8 cellular contexts compared by ENCODE assay signal in genomic region chr6:168884646-168885086, GRCh38.
DNase-seq lines count a peak whose midpoint lies in the region; ATAC-seq and TF ChIP-seq lines count a peak whose summit lies in the region.

No MANE protein-coding gene starts in this region.

- H3K9me3 Mint-ChIP-seq in GM23338 = no peaks in the 10 kb centered on the region; the same call in 2 of the 3 replicates
- no peaks in the 10 kb centered on the region for H3K9me3 Mint-ChIP-seq in central memory CD8-positive, alpha-beta T cell

- H3K36me3 ChIP-seq in DND-41 (ENCODE audit: insufficient read depth, low read length) = no peaks in the 10 kb centered on the region
- no peaks in the 10 kb centered on the region for H3K36me3 ChIP-seq in GM23338 (ENCODE audit: insufficient read depth)

- ATAC-seq in DND-41 (ENCODE audit: insufficient read depth, low read depth) = 0 out of 3 replicates have a peak, but pooled peaks have one; percentile 17
- peak; percentile 96 for ATAC-seq in GM23338
- ATAC-seq in central memory CD8-positive, alpha-beta T cell (replicated peaks; ENCODE audit: extremely low read depth, poor library complexity, severe bottlenecking) = peak; percentile 80
- ATAC-seq in left lobe of liver = peak; percentile 94
- ATAC-seq in GM21825 (IDR thresholded peaks at IDR 0.05; ENCODE audit: unreplicated experiment) = no peak

- H3K4me1 Mint-ChIP-seq in GM23338 = peaks cover 7% of the 10 kb centered on the region; the same call in 1 of the 3 replicates
- H3K4me1 Mint-ChIP-seq in central memory CD8-positive, alpha-beta T cell = peaks cover 9% of the 10 kb centered on the region

- H3F3A ChIP-seq in GM23338 (replicated peaks; ENCODE audit: low read depth) = no peaks in the 10 kb centered on the region

- H3K9ac ChIP-seq in DND-41 (ENCODE audit: low read depth, low read length) = no peak overlapping the region

- H4K20me1 ChIP-seq in DND-41 (ENCODE audit: insufficient read depth, low read length) (no peaks in the 10 kb centered on the region), GM23338 (replicated peaks; ENCODE audit: insufficient read depth) (no peaks in the 10 kb centered on the region)

- no peak overlapping the region for H2AFZ ChIP-seq in DND-41 (ENCODE audit: low read depth, low read length)
- H2AFZ ChIP-seq in GM23338 = peak overlapping the region; percentile 90

- H3K36me3 Mint-ChIP-seq in GM23338 (ENCODE audit: low read depth) = no peaks in the 10 kb centered on the region; the same call in 2 of the 3 replicates
- H3K36me3 Mint-ChIP-seq in central memory CD8-positive, alpha-beta T cell (ENCODE audit: insufficient read depth) = peaks cover 4% of the 10 kb centered on the region

- H3K27me3 Mint-ChIP-seq in GM23338 (ENCODE audit: insufficient read depth, low read depth, poor library complexity) = peaks cover 14% of the 10 kb centered on the region
- H3K27me3 Mint-ChIP-seq in central memory CD8-positive, alpha-beta T cell = no peaks in the 10 kb centered on the region

- no peaks in the 10 kb centered on the region for H3K27me3 ChIP-seq in DND-41 (ENCODE audit: insufficient read depth, low read length, poor library complexity)
- H3K27me3 ChIP-seq in GM23338 (ENCODE audit: insufficient read depth) = peaks cover 5% of the 10 kb centered on the region; the same call in 1 of the 2 replicates

- H3K27ac ChIP-seq in DND-41 (ENCODE audit: low read length) = no peak overlapping the region
- H3K27ac ChIP-seq in GM23338 (ENCODE audit: low read depth) = no peak overlapping the region

- TF ChIP-seq CTCF in DND-41 (IDR thresholded peaks at IDR 0.05; ENCODE audit: borderline replicate concordance, extremely low read depth, low read length, poor library complexity, severe bottlenecking) (peak; percentile 68), GM23338 (conservative IDR thresholded peaks at IDR 0.05; ENCODE audit: low read depth in 2 of 2) (peak; percentile 76 to 89)

- H3K4me1 ChIP-seq in DND-41 (ENCODE audit: insufficient read depth, low read length) (no peaks in the 10 kb centered on the region), GM23338 (ENCODE audit: insufficient read depth) (no peaks in the 10 kb centered on the region)

- no peak overlapping the region for H3K4me2 ChIP-seq in DND-41 (ENCODE audit: insufficient read depth, low read length)
- peak overlapping the region; percentile 68 for H3K4me2 ChIP-seq in GM23338

- no peaks in the 10 kb centered on the region for H3K9me3 ChIP-seq in DND-41 (ENCODE audit: insufficient read depth, low read length, severe bottlenecking)

- peak overlapping the region; percentile 41; the same call in 2 of the 3 replicates for H3K4me3 Mint-ChIP-seq in GM23338
- H3K4me3 Mint-ChIP-seq in central memory CD8-positive, alpha-beta T cell = peak overlapping the region; percentile 84

- H3K4me3 ChIP-seq in DND-41 (ENCODE audit: low read depth in 1 of 2, low read length in 2 of 2) (no peak overlapping the region), GM23338 (peak overlapping the region; percentile 30; the same call in 1 of the 2 replicates)

- H3K79me2 ChIP-seq in DND-41 (ENCODE audit: insufficient read depth, low read length) = no peaks in the 10 kb centered on the region
- no peaks in the 10 kb centered on the region for H3K79me2 ChIP-seq in GM23338 (replicated peaks; ENCODE audit: insufficient read depth)

- no peak overlapping the region for H3K27ac Mint-ChIP-seq in GM23338
- peak overlapping the region; percentile 87 for H3K27ac Mint-ChIP-seq in central memory CD8-positive, alpha-beta T cell (ENCODE audit: low read depth)

- peak; percentile 11 for DNase-seq in DND-41
- DNase-seq in GM23338 (ENCODE audit: low spot score) = peak; percentile 76
- peak; percentile 51 for DNase-seq in NCI-H1436 (lab: John Stamatoyannopoulos, UW)
- DNase-seq in activated CD4-positive, alpha-beta T cell treated with anti-CD3 and anti-CD28 coated beads for 1 hour = peak; percentile 67
- DNase-seq in central memory CD8-positive, alpha-beta T cell (ENCODE audit: low spot score in 2 of 2) = peak; percentile 67 to 76
- peak; percentile 62 for DNase-seq in left lobe of liver (ENCODE audit: low spot score)
- DNase-seq in stimulated activated CD4-positive, alpha-beta T cell treated with anti-CD3 and anti-CD28 coated beads, Interleukin-4, amount 100 ng/mL, for 1 hour = peak; percentile 80

- H3K9me2 ChIP-seq in GM23338 (ENCODE audit: insufficient read depth) = no peaks in the 10 kb centered on the region

TF ChIP-seq in GM23338, 12 proteins besides CTCF, POLR2A, EP300 and RAD21:
- no peak for TF ChIP-seq EZH2phosphoT487 (IDR thresholded peaks at IDR 0.05; ENCODE audit: unreplicated experiment)
- 0 out of 2 replicates have a peak, but pooled peaks have one; percentile 3 for TF ChIP-seq CREB1 (CRISPR knock-in tag; IDR thresholded peaks at IDR 0.05; ENCODE audit: low read depth)

Comparison
In these comparisons a context has a peak if more than half of its experiments do, and no peak if none do; other contexts are left out.
1. DNase-seq: peak in every context shown above with its lines; median percentile 80 in stimulated activated CD4-positive, alpha-beta T cell treated with anti-CD3 and anti-CD28 coated beads, Interleukin-4, amount 100 ng/mL, for 1 hour; 76 in GM23338; 72 in central memory CD8-positive, alpha-beta T cell; 67 in activated CD4-positive, alpha-beta T cell treated with anti-CD3 and anti-CD28 coated beads for 1 hour; 62 in left lobe of liver; 51 in NCI-H1436; 11 in DND-41.